Comparison of ENCODE assay signal across 8 cellular contexts in genomic region chr19:47229674-47230121, GRCh38. TPM values are rescaled to one million over a fixed set of nuclear protein-coding genes. Genes with fewer than 3 reads are reported as not detected.
DNase-seq lines count a peak whose midpoint lies in the region; ATAC-seq and TF ChIP-seq lines count a peak whose summit lies in the region.

No MANE protein-coding gene starts in this region.

- H3K36me3 ChIP-seq in MM.1S (replicated peaks; ENCODE audit: insufficient read depth, low read length) (no peaks in the 10 kb centered on the region), duodenal mucosa (ENCODE audit: control insufficient read depth in 1 of 2, insufficient read depth in 2 of 2, low read length in 2 of 2) (no peaks in the 10 kb centered on the region)

- H4K20me1 ChIP-seq in MM.1S (ENCODE audit: insufficient read depth, low read length), result no peaks in the 10 kb centered on the region

- H3K27me3 ChIP-seq in MM.1S (replicated peaks; ENCODE audit: insufficient read depth, low read length) (no peaks in the 10 kb centered on the region), duodenal mucosa (ENCODE audit: control insufficient read depth in 1 of 2, insufficient read depth in 2 of 2, low read length in 2 of 2) (peaks cover 8 to 13% of the 10 kb centered on the region in 2 donors)

- H3K27ac ChIP-seq in MM.1S (ENCODE audit: low read length) (peak overlapping the region; percentile 22; the same call in 1 of the 2 replicates), duodenal mucosa (ENCODE audit: low read depth, low read length) (peak overlapping the region; percentile 43)

- H3K4me2 ChIP-seq in MM.1S (ENCODE audit: low read depth, low read length), result peak overlapping the region; percentile 98

- no peaks in the 10 kb centered on the region for H3K9me2 ChIP-seq in MM.1S (replicated peaks; ENCODE audit: insufficient read depth, low read length)

- H3K4me1 ChIP-seq in MM.1S (ENCODE audit: low read length) (peaks cover 36% of the 10 kb centered on the region), duodenal mucosa (ENCODE audit: control insufficient read depth in 1 of 2, insufficient read depth in 2 of 2, low read length in 2 of 2) (peaks cover 34 to 56% of the 10 kb centered on the region in 2 donors)

- peak overlapping the region; percentile 5; the same call in 1 of the 2 replicates for H2AFZ ChIP-seq in MM.1S (ENCODE audit: low read length)

- ATAC-seq in GM18868 (IDR thresholded peaks at IDR 0.05; ENCODE audit: unreplicated experiment), result no peak
- ATAC-seq in GM21717 (IDR thresholded peaks at IDR 0.05; ENCODE audit: unreplicated experiment), result no peak
- ATAC-seq in HG03439 (IDR thresholded peaks at IDR 0.05; ENCODE audit: unreplicated experiment), result no peak

- DNase-seq in EH (ENCODE audit: low read depth), result peak; percentile 30
- DNase-seq in MM.1S, result peak; percentile 37
- peak; percentile 38 for DNase-seq in occipital lobe (lab: John Stamatoyannopoulos, UW)
- DNase-seq in DMS114 treated with DMSO at 0.1 percent for 48 hours (lab: John Stamatoyannopoulos, UW; ENCODE audit: unreplicated experiment), result no peak

- peak overlapping the region; percentile 83 for H3K4me3 ChIP-seq in MM.1S (ENCODE audit: low read length)
- H3K4me3 ChIP-seq in duodenal mucosa (ENCODE audit: low read depth in 1 of 2, low read length in 2 of 2), result peak overlapping the region; percentile 63 to 65

- no peak for TF ChIP-seq CTCF in MM.1S (IDR thresholded peaks at IDR 0.05; ENCODE audit: low read length)

- H3K9ac ChIP-seq in MM.1S (ENCODE audit: low read length) (peak overlapping the region; percentile 71), duodenal mucosa (ENCODE audit: low read depth in 1 of 2, low read length in 2 of 2) (peak overlapping the region; percentile 49 to 71)

- H3K79me2 ChIP-seq in MM.1S (ENCODE audit: low read length), result peaks cover 12% of the 10 kb centered on the region; the same call in 1 of the 2 replicates

- H3K9me3 ChIP-seq in MM.1S (replicated peaks; ENCODE audit: insufficient read depth, low read length) (no peaks in the 10 kb centered on the region), duodenal mucosa (ENCODE audit: control insufficient read depth in 1 of 2, low read length in 2 of 2) (no peaks in the 10 kb centered on the region)

- peaks cover 47% of the 10 kb centered on the region for H3F3A ChIP-seq in MM.1S (ENCODE audit: insufficient read depth, low read length)

RNA-seq across cellular contexts. Expression of gene BBC3, which starts 1.3 kb away (rescaled TPM):
- 13.4 TPM for total RNA-seq in occipital lobe

RNA-seq across cellular contexts. Expression of gene CCDC9, which starts 26.6 kb away (rescaled TPM):
- 2.8 TPM for total RNA-seq in occipital lobe

RNA-seq across cellular contexts. Expression of gene INAFM1, which starts 45.0 kb away (rescaled TPM):
- 2.3 TPM for total RNA-seq in occipital lobe
